In genomic region chr17:7403902-7404736, GRCh38 we compare ENCODE assay signal across 1 cellular context.
TF ChIP-seq lines count a peak whose summit lies in the region.

TMEM256 (minus strand) TSS chr17:7404097; CDS start chr17:7404084, 13 bp downstream.

TF ChIP-seq in GM12878, 131 proteins besides CTCF, POLR2A, EP300 and RAD21 (continued from another document and continues in another):
- TF ChIP-seq HSF1 (IDR thresholded peaks at IDR 0.05; ENCODE audit: low read depth, low read length) (no peak), FOXM1 (IDR thresholded peaks at IDR 0.05; ENCODE audit: low read depth, low read length) (no peak), RB1 (IDR thresholded peaks at IDR 0.05; ENCODE audit: borderline replicate concordance) (no peak), TCF7 (IDR thresholded peaks at IDR 0.05; ENCODE audit: borderline replicate concordance) (no peak), NR2C2 (IDR thresholded peaks at IDR 0.05; ENCODE audit: borderline replicate concordance, control insufficient read depth, insufficient read length, low read depth) (no peak), IKZF2 (IDR thresholded peaks at IDR 0.05) (no peak), IRF4 (IDR thresholded peaks at IDR 0.05; ENCODE audit: low read depth, low read length) (no peak), TARDBP (IDR thresholded peaks at IDR 0.05; ENCODE audit: borderline replicate concordance) (no peak), STAT3 (IDR thresholded peaks at IDR 0.05; ENCODE audit: low read depth, low read length) (no peak), GABPA (IDR thresholded peaks at IDR 0.05; ENCODE audit: low read depth) (no peak), EGR1 (IDR thresholded peaks at IDR 0.05; ENCODE audit: borderline replicate concordance in 1 of 2, low read depth in 2 of 2, low read length in 2 of 2) (0 out of 3 replicates have a peak, but pooled peaks of 1 of the 2 experiments have one; percentile 5), POLR2AphosphoS2 (IDR thresholded peaks at IDR 0.05; ENCODE audit: low read depth, low read length) (peak; percentile 75), ZNF24 (IDR thresholded peaks at IDR 0.05) (no peak), MTA3 (IDR thresholded peaks at IDR 0.05; ENCODE audit: borderline replicate concordance, low read length) (no peak), SMARCA5 (IDR thresholded peaks at IDR 0.05) (peak; percentile 22; the same call in 1 of the 2 replicates), CBX3 (IDR thresholded peaks at IDR 0.05; ENCODE audit: borderline replicate concordance, low read depth) (no peak), RELA (IDR thresholded peaks at IDR 0.05; ENCODE audit: borderline replicate concordance, partially characterized antibody) (no peak), MYC (IDR thresholded peaks at IDR 0.05; ENCODE audit: insufficient read depth, insufficient read length, insufficient replicate concordance, low read length, severe bottlenecking) (no peak), POLR2AphosphoS5 (IDR thresholded peaks at IDR 0.05; ENCODE audit: low read length) (peak; percentile 93), TCF12 (IDR thresholded peaks at IDR 0.05; ENCODE audit: low read depth, low read length) (no peak), RAD51 (IDR thresholded peaks at IDR 0.05) (no peak), SMAD1 (IDR thresholded peaks at IDR 0.05; ENCODE audit: low read depth, partially characterized antibody) (no peak), BMI1 (IDR thresholded peaks at IDR 0.05; ENCODE audit: borderline replicate concordance) (no peak), USF2 (IDR thresholded peaks at IDR 0.05; ENCODE audit: borderline replicate concordance, low read depth, low read length) (no peak), TAF1 (IDR thresholded peaks at IDR 0.05; ENCODE audit: borderline replicate concordance, low read depth, low read length) (peak; percentile 88; the same call in 1 of the 2 replicates), HDAC2 (IDR thresholded peaks at IDR 0.05) (no peak), BRCA1 (IDR thresholded peaks at IDR 0.05; ENCODE audit: low read depth, low read length) (no peak), NFIC (IDR thresholded peaks at IDR 0.05; ENCODE audit: low read depth, low read length) (no peak), SUPT20H (IDR thresholded peaks at IDR 0.05; ENCODE audit: borderline replicate concordance, control insufficient read depth, low read depth, low read length) (no peak), USF1 (IDR thresholded peaks at IDR 0.05; ENCODE audit: borderline replicate concordance, extremely low read length, insufficient read depth, low read depth, low read length) (no peak), ZZZ3 (IDR thresholded peaks at IDR 0.05; ENCODE audit: control insufficient read depth, insufficient read length, low read depth) (no peak), ZBTB4 (CRISPR knock-in tag; IDR thresholded peaks at IDR 0.05) (no peak), MEF2B (IDR thresholded peaks at IDR 0.05; ENCODE audit: partially characterized antibody, poor library complexity, severe bottlenecking) (no peak), NBN (IDR thresholded peaks at IDR 0.05) (peak; percentile 66; the same call in 1 of the 2 replicates), ESRRA (IDR thresholded peaks at IDR 0.05; ENCODE audit: low read length) (no peak), SREBF1 (IDR thresholded peaks at IDR 0.05; ENCODE audit: low read length) (no peak), ETV6 (conservative IDR thresholded peaks at IDR 0.05 in 1 of 2, IDR thresholded peaks at IDR 0.05 in 1 of 2; ENCODE audit: borderline replicate concordance in 1 of 2, low read depth in 1 of 2) (no peak), ZNF622 (IDR thresholded peaks at IDR 0.05) (no peak), MTA2 (IDR thresholded peaks at IDR 0.05; ENCODE audit: low read depth) (no peak), ZBED1 (IDR thresholded peaks at IDR 0.05; ENCODE audit: borderline replicate concordance) (no peak), CREB1 (IDR thresholded peaks at IDR 0.05; ENCODE audit: low read depth) (peak; percentile 80), CHD1 (IDR thresholded peaks at IDR 0.05; ENCODE audit: low read depth, low read length) (no peak)
- TF ChIP-seq, protein P1, sequence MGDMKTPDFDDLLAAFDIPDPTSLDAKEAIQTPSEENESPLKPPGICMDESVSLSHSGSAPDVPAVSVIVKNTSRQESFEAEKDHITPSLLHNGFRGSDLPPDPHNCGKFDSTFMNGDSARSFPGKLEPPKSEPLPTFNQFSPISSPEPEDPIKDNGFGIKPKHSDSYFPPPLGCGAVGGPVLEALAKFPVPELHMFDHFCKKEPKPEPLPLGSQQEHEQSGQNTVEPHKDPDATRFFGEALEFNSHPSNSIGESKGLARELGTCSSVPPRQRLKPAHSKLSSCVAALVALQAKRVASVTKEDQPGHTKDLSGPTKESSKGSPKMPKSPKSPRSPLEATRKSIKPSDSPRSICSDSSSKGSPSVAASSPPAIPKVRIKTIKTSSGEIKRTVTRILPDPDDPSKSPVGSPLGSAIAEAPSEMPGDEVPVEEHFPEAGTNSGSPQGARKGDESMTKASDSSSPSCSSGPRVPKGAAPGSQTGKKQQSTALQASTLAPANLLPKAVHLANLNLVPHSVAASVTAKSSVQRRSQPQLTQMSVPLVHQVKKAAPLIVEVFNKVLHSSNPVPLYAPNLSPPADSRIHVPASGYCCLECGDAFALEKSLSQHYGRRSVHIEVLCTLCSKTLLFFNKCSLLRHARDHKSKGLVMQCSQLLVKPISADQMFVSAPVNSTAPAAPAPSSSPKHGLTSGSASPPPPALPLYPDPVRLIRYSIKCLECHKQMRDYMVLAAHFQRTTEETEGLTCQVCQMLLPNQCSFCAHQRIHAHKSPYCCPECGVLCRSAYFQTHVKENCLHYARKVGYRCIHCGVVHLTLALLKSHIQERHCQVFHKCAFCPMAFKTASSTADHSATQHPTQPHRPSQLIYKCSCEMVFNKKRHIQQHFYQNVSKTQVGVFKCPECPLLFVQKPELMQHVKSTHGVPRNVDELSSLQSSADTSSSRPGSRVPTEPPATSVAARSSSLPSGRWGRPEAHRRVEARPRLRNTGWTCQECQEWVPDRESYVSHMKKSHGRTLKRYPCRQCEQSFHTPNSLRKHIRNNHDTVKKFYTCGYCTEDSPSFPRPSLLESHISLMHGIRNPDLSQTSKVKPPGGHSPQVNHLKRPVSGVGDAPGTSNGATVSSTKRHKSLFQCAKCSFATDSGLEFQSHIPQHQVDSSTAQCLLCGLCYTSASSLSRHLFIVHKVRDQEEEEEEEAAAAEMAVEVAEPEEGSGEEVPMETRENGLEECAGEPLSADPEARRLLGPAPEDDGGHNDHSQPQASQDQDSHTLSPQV (IDR thresholded peaks at IDR 0.05) = no peak
- TF ChIP-seq, protein P2, sequence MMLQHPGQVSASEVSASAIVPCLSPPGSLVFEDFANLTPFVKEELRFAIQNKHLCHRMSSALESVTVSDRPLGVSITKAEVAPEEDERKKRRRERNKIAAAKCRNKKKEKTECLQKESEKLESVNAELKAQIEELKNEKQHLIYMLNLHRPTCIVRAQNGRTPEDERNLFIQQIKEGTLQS (IDR thresholded peaks at IDR 0.05; ENCODE audit: borderline replicate concordance, extremely low read depth, low read depth, low read length) = no peak
- TF ChIP-seq, protein P3, sequence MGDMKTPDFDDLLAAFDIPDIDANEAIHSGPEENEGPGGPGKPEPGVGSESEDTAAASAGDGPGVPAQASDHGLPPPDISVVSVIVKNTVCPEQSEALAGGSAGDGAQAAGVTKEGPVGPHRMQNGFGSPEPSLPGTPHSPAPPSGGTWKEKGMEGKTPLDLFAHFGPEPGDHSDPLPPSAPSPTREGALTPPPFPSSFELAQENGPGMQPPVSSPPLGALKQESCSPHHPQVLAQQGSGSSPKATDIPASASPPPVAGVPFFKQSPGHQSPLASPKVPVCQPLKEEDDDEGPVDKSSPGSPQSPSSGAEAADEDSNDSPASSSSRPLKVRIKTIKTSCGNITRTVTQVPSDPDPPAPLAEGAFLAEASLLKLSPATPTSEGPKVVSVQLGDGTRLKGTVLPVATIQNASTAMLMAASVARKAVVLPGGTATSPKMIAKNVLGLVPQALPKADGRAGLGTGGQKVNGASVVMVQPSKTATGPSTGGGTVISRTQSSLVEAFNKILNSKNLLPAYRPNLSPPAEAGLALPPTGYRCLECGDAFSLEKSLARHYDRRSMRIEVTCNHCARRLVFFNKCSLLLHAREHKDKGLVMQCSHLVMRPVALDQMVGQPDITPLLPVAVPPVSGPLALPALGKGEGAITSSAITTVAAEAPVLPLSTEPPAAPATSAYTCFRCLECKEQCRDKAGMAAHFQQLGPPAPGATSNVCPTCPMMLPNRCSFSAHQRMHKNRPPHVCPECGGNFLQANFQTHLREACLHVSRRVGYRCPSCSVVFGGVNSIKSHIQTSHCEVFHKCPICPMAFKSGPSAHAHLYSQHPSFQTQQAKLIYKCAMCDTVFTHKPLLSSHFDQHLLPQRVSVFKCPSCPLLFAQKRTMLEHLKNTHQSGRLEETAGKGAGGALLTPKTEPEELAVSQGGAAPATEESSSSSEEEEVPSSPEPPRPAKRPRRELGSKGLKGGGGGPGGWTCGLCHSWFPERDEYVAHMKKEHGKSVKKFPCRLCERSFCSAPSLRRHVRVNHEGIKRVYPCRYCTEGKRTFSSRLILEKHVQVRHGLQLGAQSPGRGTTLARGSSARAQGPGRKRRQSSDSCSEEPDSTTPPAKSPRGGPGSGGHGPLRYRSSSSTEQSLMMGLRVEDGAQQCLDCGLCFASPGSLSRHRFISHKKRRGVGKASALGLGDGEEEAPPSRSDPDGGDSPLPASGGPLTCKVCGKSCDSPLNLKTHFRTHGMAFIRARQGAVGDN (IDR thresholded peaks at IDR 0.05) = peak; percentile 35; the same call in 1 of the 2 replicates
- TF ChIP-seq, protein P4, sequence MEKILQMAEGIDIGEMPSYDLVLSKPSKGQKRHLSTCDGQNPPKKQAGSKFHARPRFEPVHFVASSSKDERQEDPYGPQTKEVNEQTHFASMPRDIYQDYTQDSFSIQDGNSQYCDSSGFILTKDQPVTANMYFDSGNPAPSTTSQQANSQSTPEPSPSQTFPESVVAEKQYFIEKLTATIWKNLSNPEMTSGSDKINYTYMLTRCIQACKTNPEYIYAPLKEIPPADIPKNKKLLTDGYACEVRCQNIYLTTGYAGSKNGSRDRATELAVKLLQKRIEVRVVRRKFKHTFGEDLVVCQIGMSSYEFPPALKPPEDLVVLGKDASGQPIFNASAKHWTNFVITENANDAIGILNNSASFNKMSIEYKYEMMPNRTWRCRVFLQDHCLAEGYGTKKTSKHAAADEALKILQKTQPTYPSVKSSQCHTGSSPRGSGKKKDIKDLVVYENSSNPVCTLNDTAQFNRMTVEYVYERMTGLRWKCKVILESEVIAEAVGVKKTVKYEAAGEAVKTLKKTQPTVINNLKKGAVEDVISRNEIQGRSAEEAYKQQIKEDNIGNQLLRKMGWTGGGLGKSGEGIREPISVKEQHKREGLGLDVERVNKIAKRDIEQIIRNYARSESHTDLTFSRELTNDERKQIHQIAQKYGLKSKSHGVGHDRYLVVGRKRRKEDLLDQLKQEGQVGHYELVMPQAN (conservative IDR thresholded peaks at IDR 0.05) = peak; percentile 82
